In the genomic region with DNA sequence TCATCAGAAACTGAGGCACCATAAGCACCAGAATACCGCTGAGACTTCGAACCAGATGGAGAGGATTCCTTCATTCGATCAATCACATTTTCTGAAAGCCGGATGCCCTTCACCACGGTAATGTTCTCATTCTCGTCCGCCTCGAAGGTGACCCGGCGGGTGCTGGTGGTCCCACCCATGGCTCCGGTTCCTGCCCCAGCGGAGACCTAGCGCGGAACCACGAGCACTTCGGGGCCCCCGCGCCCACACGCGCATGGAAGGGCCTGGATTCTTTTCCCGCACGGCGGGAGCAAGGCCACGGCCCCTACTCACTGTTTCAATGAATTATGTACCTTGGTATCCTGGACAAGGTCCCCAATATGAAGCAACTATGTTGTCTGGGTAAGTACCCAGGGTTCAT, we compare ENCODE assay signal across 1 cellular context.
A peak's percentile ranks its signal among the peaks of the same experiment; 100 is the strongest.
TF ChIP-seq lines count a peak whose summit lies in the region.

No MANE protein-coding gene starts in this region.

TF ChIP-seq in K562, 482 proteins besides CTCF, POLR2A, EP300 and RAD21:
- TF ChIP-seq ZNF134 (CRISPR knock-in tag; conservative IDR thresholded peaks at IDR 0.05) = no peak
- TF ChIP-seq SMAD3 (CRISPR knock-in tag; conservative IDR thresholded peaks at IDR 0.05) = no peak
- TF ChIP-seq, protein P1, sequence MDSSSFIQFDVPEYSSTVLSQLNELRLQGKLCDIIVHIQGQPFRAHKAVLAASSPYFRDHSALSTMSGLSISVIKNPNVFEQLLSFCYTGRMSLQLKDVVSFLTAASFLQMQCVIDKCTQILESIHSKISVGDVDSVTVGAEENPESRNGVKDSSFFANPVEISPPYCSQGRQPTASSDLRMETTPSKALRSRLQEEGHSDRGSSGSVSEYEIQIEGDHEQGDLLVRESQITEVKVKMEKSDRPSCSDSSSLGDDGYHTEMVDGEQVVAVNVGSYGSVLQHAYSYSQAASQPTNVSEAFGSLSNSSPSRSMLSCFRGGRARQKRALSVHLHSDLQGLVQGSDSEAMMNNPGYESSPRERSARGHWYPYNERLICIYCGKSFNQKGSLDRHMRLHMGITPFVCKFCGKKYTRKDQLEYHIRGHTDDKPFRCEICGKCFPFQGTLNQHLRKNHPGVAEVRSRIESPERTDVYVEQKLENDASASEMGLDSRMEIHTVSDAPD (CRISPR knock-in tag; IDR thresholded peaks at IDR 0.05) = no peak
- TF ChIP-seq, protein P2, sequence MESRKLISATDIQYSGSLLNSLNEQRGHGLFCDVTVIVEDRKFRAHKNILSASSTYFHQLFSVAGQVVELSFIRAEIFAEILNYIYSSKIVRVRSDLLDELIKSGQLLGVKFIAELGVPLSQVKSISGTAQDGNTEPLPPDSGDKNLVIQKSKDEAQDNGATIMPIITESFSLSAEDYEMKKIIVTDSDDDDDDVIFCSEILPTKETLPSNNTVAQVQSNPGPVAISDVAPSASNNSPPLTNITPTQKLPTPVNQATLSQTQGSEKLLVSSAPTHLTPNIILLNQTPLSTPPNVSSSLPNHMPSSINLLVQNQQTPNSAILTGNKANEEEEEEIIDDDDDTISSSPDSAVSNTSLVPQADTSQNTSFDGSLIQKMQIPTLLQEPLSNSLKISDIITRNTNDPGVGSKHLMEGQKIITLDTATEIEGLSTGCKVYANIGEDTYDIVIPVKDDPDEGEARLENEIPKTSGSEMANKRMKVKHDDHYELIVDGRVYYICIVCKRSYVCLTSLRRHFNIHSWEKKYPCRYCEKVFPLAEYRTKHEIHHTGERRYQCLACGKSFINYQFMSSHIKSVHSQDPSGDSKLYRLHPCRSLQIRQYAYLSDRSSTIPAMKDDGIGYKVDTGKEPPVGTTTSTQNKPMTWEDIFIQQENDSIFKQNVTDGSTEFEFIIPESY (CRISPR knock-in tag; IDR thresholded peaks at IDR 0.05) = peak; percentile 77; the same call in 1 of the 2 replicates
- no peak for TF ChIP-seq FOXK2 (conservative IDR thresholded peaks at IDR 0.05 in 1 of 2, IDR thresholded peaks at IDR 0.05 in 1 of 2; ENCODE audit: low read depth in 2 of 2)
